In genomic region chr6:6407061-6407723, GRCh38 we compare ENCODE assay signal across 9 cellular contexts.
DNase-seq lines count a peak whose midpoint lies in the region; ATAC-seq and TF ChIP-seq lines count a peak whose summit lies in the region.
"Had no signal": no experiment of that assay in that cellular context is flagged by ENCODE, and none has a peak within 500 bp of the region (broad histone marks: within the 10 kb centered on the region; RNA-seq: fewer than 3 reads in every experiment).

No MANE protein-coding gene starts in this region.

- peaks cover 16% of the 10 kb centered on the region for H3K27me3 Mint-ChIP-seq in activated B cell treated with CpG ODN at 0.5 μM for 24 hours

- ATAC-seq in GM19452 (IDR thresholded peaks at IDR 0.05; ENCODE audit: unreplicated experiment) (peak; percentile 93), HG03175 (IDR thresholded peaks at IDR 0.05; ENCODE audit: unreplicated experiment) (peak; percentile 95), activated B cell treated with CpG ODN at 0.5 μM for 24 hours (ENCODE audit: low read depth) (peak; percentile 79)

- WGBS in SK-N-SH (ENCODE audit: low lambda C conversion rate) = 0% methylated on average over 4 of the region's 4 CpGs

- H3K36me3 ChIP-seq in SK-N-SH (replicated peaks in 1 of 2; ENCODE audit: control insufficient read depth in 1 of 2, insufficient read depth in 2 of 2, low read length in 1 of 2) = no peaks in the 10 kb centered on the region

- CTCF ChIA-PET in activated B cell treated with CpG ODN at 0.5 μM for 24 hours (lab: Charles Lee) (interaction anchor here (0.9 to 2.0 kb wide), 8 partner anchors 9 to 88 kb away, joined by 3 to 6 read pairs (median 4); partner anchors contain the start of gene F13A1), SK-N-SH (lab: Yijun Ruan, JAX) (no interaction called here)

- no peak for TF ChIP-seq EP300 in SK-N-SH (IDR thresholded peaks at IDR 0.05; ENCODE audit: borderline replicate concordance in 1 of 2, low read depth in 1 of 2, low read length in 1 of 2)

- no peak overlapping the region for H3K4me3 Mint-ChIP-seq in activated B cell treated with CpG ODN at 0.5 μM for 24 hours

- H3K9me3 Mint-ChIP-seq in activated B cell treated with CpG ODN at 0.5 μM for 24 hours = no peaks in the 10 kb centered on the region

- H3K4me3 ChIP-seq in SK-N-SH (ENCODE audit: low read depth in 2 of 2, low read length in 1 of 2) = no peak overlapping the region
- H3K4me3 ChIP-seq: lung had no signal

- TF ChIP-seq CTCF in activated B cell treated with CpG ODN at 0.5 μM for 24 hours (IDR thresholded peaks at IDR 0.05) = no peak
- no peak for TF ChIP-seq CTCF in SK-N-SH (IDR thresholded peaks at IDR 0.05)

- intact Hi-C loops in activated B cell treated with CpG ODN at 0.5 μM for 24 hours (cut with micrococcal nuclease) = loop anchor here (1.0 kb wide), 5 partner anchors 15 to 180 kb away; no protein-coding TSS in a partner anchor

- no peaks in the 10 kb centered on the region for H4K20me1 ChIP-seq in SK-N-SH (ENCODE audit: insufficient read depth)

- no peaks in the 10 kb centered on the region for H3K9me3 ChIP-seq in SK-N-SH

- H3K27me3 ChIP-seq in SK-N-SH (ENCODE audit: insufficient read depth) = no peaks in the 10 kb centered on the region

- H3F3A ChIP-seq in SK-N-SH (replicated peaks; ENCODE audit: insufficient read depth) = no peaks in the 10 kb centered on the region

- no peak for TF ChIP-seq RAD21 in SK-N-SH (IDR thresholded peaks at IDR 0.05; ENCODE audit: low read length)

- DNase-seq in Daoy (ENCODE audit: low read depth) (peak; percentile 14), activated B cell treated with CpG ODN at 0.5 μM for 24 hours (no peak), SK-N-SH (no peak), HPDE6-E6E7 (ENCODE audit: extremely low spot score) (no peak), NCI-H748 (lab: John Stamatoyannopoulos, UW; ENCODE audit: unreplicated experiment) (no peak)
- DNase-seq in stimulated activated CD4-positive, alpha-beta T cell treated with anti-CD3 and anti-CD28 coated beads, Interleukin-4, amount 100 ng/mL, for 24 hours = no peak

- H3K36me3 Mint-ChIP-seq in activated B cell treated with CpG ODN at 0.5 μM for 24 hours (ENCODE audit: low read depth) = no peaks in the 10 kb centered on the region

- POLR2A ChIA-PET in activated B cell treated with CpG ODN at 0.5 μM for 24 hours (lab: Charles Lee) = interaction anchor here (0.7 to 4.8 kb wide), 12 partner anchors 9 to 207 kb away, joined by 3 to 118 read pairs (median 6); no protein-coding TSS in a partner anchor
- POLR2A ChIA-PET in SK-N-SH (lab: Yijun Ruan, JAX) = no interaction called here

- no peak overlapping the region for H2AFZ ChIP-seq in SK-N-SH (ENCODE audit: low read depth)

- no peak overlapping the region for H3K27ac Mint-ChIP-seq in activated B cell treated with CpG ODN at 0.5 μM for 24 hours

- no peaks in the 10 kb centered on the region for H3K4me1 ChIP-seq in SK-N-SH (ENCODE audit: control insufficient read depth in 1 of 2, insufficient read depth in 2 of 2, low read depth in 1 of 2, low read length in 1 of 2)

- no peaks in the 10 kb centered on the region for H3K9me2 ChIP-seq in SK-N-SH

- no peaks in the 10 kb centered on the region for H3K79me2 ChIP-seq in SK-N-SH (ENCODE audit: insufficient read depth)

- H3K4me1 Mint-ChIP-seq in activated B cell treated with CpG ODN at 0.5 μM for 24 hours = peaks cover 13% of the 10 kb centered on the region

- H3K9ac ChIP-seq in SK-N-SH = no peak overlapping the region

- no peak overlapping the region for H3K4me2 ChIP-seq in SK-N-SH

- H3K27ac ChIP-seq in SK-N-SH (ENCODE audit: low read depth in 2 of 2, low read length in 1 of 2) = no peak overlapping the region

TF ChIP-seq in SK-N-SH, 30 proteins besides CTCF, POLR2A, EP300 and RAD21:
- no peak for TF ChIP-seq FOXM1 (IDR thresholded peaks at IDR 0.05; ENCODE audit: low read depth)
- TF ChIP-seq GATA2 (CRISPR knock-in tag; IDR thresholded peaks at IDR 0.05) = no peak
- TF ChIP-seq, protein P1, sequence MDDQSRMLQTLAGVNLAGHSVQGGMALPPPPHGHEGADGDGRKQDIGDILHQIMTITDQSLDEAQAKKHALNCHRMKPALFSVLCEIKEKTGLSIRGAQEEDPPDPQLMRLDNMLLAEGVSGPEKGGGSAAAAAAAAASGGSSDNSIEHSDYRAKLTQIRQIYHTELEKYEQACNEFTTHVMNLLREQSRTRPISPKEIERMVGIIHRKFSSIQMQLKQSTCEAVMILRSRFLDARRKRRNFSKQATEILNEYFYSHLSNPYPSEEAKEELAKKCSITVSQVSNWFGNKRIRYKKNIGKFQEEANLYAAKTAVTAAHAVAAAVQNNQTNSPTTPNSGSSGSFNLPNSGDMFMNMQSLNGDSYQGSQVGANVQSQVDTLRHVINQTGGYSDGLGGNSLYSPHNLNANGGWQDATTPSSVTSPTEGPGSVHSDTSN (IDR thresholded peaks at IDR 0.05) = no peak
- no peak for TF ChIP-seq CHD2 (IDR thresholded peaks at IDR 0.05; ENCODE audit: low read length, partially characterized antibody)
